Comparison of ENCODE assay signal across 14 cellular contexts in genomic region chr2:215772003-215772402, GRCh38.
DNase-seq lines count a peak whose midpoint lies in the region; ATAC-seq and TF ChIP-seq lines count a peak whose summit lies in the region.
"Had no signal": no experiment of that assay in that cellular context is flagged by ENCODE, and none has a peak within 500 bp of the region (broad histone marks: within the 10 kb centered on the region; RNA-seq: fewer than 3 reads in every experiment).

No MANE protein-coding gene starts in this region.

- ATAC-seq in HG03039 (IDR thresholded peaks at IDR 0.05; ENCODE audit: unreplicated experiment), result no peak
- ATAC-seq in upper lobe of left lung (ENCODE audit: low FRiP score in 2 of 2), result no peak

- peak overlapping the region; percentile 83 for H3K27ac Mint-ChIP-seq in endodermal cell
- H3K27ac Mint-ChIP-seq: activated T-helper 1 cell treated with anti-CD3 and anti-CD28 coated beads, Interleukin-12 subunit alpha, Interleukin-12 subunit beta, Interleukin-2, Interleukin-4 antibody, amounts not matched to agents 30 ng/mL and 10 ng/mL and 1 ng/mL, durations not matched to agents 14 hours and 24 hours and 36 hours had no signal

- no peak for TF ChIP-seq EP300 in upper lobe of left lung (IDR thresholded peaks at IDR 0.05)

- no peak for TF ChIP-seq POLR2A in upper lobe of left lung (IDR thresholded peaks at IDR 0.05)

- H3K36me3 Mint-ChIP-seq in endodermal cell (ENCODE audit: low read depth), result peaks cover 2% of the 10 kb centered on the region

- no peak overlapping the region for H3K4me3 ChIP-seq in AG09309 (ENCODE audit: control insufficient read depth, low read depth, low read length)
- H3K4me3 ChIP-seq in endodermal cell (ENCODE audit: low read length), result peak overlapping the region; percentile 71
- H3K4me3 ChIP-seq in upper lobe of left lung, result no peak overlapping the region
- H3K4me3 ChIP-seq: BLaER1 had no signal

- DNase-seq in AG09309 (ENCODE audit: low read depth), result peak; percentile 92
- DNase-seq in M059J (ENCODE audit: low read depth), result peak; percentile 72
- DNase-seq in endodermal cell, result peak; percentile 78
- peak; percentile 33 for DNase-seq in myocyte (ENCODE audit: low read depth)
- DNase-seq in NCI-H187 (lab: John Stamatoyannopoulos, UW), result no peak
- DNase-seq in upper lobe of left lung, result no peak
- DNase-seq in activated gamma-delta T cell (lab: John Stamatoyannopoulos, UW), result no peak
- DNase-seq: activated CD4-positive, CD25-positive, alpha-beta regulatory T cell; HCEC 1CT; NCI-H1417 had no signal

- H3K36me3 ChIP-seq in endodermal cell (ENCODE audit: control insufficient read depth, insufficient read depth, low read length), result no peaks in the 10 kb centered on the region
- no peaks in the 10 kb centered on the region for H3K36me3 ChIP-seq in upper lobe of left lung
- H3K36me3 ChIP-seq: BLaER1 had no signal

- peaks cover 50% of the 10 kb centered on the region for H3K4me1 Mint-ChIP-seq in endodermal cell

- H3K27me3 Mint-ChIP-seq in endodermal cell (ENCODE audit: insufficient read depth), result no peaks in the 10 kb centered on the region

- H3K4me1 ChIP-seq in endodermal cell (ENCODE audit: control insufficient read depth, insufficient read depth, low read length) (peaks cover 18% of the 10 kb centered on the region), upper lobe of left lung (peaks cover 0 to 3% (median 0%) of the 10 kb centered on the region in 4 donors)

- H3K27ac ChIP-seq in endodermal cell (ENCODE audit: low read depth, low read length) (peak overlapping the region; percentile 81), upper lobe of left lung (no peak overlapping the region)
- H3K27ac ChIP-seq: BLaER1 had no signal

- H3K9me3 Mint-ChIP-seq in endodermal cell, result no peaks in the 10 kb centered on the region
- H3K9me3 Mint-ChIP-seq: activated T-helper 1 cell treated with anti-CD3 and anti-CD28 coated beads, Interleukin-12 subunit alpha, Interleukin-12 subunit beta, Interleukin-2, Interleukin-4 antibody, amounts not matched to agents 30 ng/mL and 10 ng/mL and 1 ng/mL, durations not matched to agents 14 hours and 24 hours and 36 hours; neural crest cell had no signal

- peak overlapping the region; percentile 22 for H3K9ac ChIP-seq in endodermal cell (ENCODE audit: extremely low read depth, low read length, poor library complexity, severe bottlenecking)
- H3K9ac ChIP-seq: BLaER1 had no signal

- H3K4me3 Mint-ChIP-seq in endodermal cell, result peak overlapping the region; percentile 2
- H3K4me3 Mint-ChIP-seq: activated T-helper 1 cell treated with anti-CD3 and anti-CD28 coated beads, Interleukin-12 subunit alpha, Interleukin-12 subunit beta, Interleukin-2, Interleukin-4 antibody, amounts not matched to agents 30 ng/mL and 10 ng/mL and 1 ng/mL, durations not matched to agents 14 hours and 24 hours and 36 hours; neural crest cell had no signal

- H3K9me3 ChIP-seq in endodermal cell (ENCODE audit: control insufficient read depth, low read length), result peaks cover 36% of the 10 kb centered on the region
- H3K9me3 ChIP-seq in upper lobe of left lung, result peaks cover 0 to 5% (median 0%) of the 10 kb centered on the region in 4 donors
- H3K9me3 ChIP-seq: BLaER1 had no signal

- TF ChIP-seq CTCF in AG09309 (IDR thresholded peaks at IDR 0.05; ENCODE audit: control insufficient read depth, insufficient read depth, low read depth, low read length, missing control alignments) (no peak), endodermal cell (conservative IDR thresholded peaks at IDR 0.05) (no peak), upper lobe of left lung (IDR thresholded peaks at IDR 0.05) (no peak)

- H3K27me3 ChIP-seq in endodermal cell (ENCODE audit: control insufficient read depth, insufficient read depth, low read length, poor library complexity, severe bottlenecking), result no peaks in the 10 kb centered on the region
- H3K27me3 ChIP-seq in upper lobe of left lung, result no peaks in the 10 kb centered on the region
- H3K27me3 ChIP-seq: BLaER1 had no signal

- WGBS in endodermal cell (ENCODE audit: insufficient coverage in 1 of 2, insufficient read length in 1 of 2), 2 experiments, result 45% methylated on average over 1 of the region's 1 CpG; no CpG with 5 or more reads in 1 of the 2 experiments
- 59 to 76% methylated on average over 1 of the region's 1 CpG for WGBS in upper lobe of left lung, 2 donors

Comparison
In these comparisons a context has a peak if more than half of its experiments do, and no peak if none do; other contexts are left out.
1. DNase-seq: peak in AG09309 (single experiment), M059J (single experiment), endodermal cell (single experiment) and myocyte (single experiment); none in NCI-H187 (0 of 2), upper lobe of left lung (0 of 2) and activated gamma-delta T cell (single experiment).